In genomic region chr22:19805821-19806212, GRCh38 we compare ENCODE assay signal across 24 cellular contexts. TPM values are rescaled to one million over a fixed set of nuclear protein-coding genes. Genes with fewer than 3 reads are reported as not detected.
DNase-seq lines count a peak whose midpoint lies in the region; ATAC-seq, FAIRE-seq and TF ChIP-seq lines count a peak whose summit lies in the region.
"Had no signal": no experiment of that assay in that cellular context is flagged by ENCODE, and none has a peak within 500 bp of the region (broad histone marks: within the 10 kb centered on the region; RNA-seq: fewer than 3 reads in every experiment).

No MANE protein-coding gene starts in this region.

- DNase-seq in activated naive CD4-positive, alpha-beta T cell treated with anti-CD3 and anti-CD28 coated beads, Interleukin-2, amount 50 U/mL, for 16 hours = peak; percentile 3
- DNase-seq in activated naive CD4-positive, alpha-beta T cell treated with anti-CD3 and anti-CD28 coated beads for 36 hours = no peak
- DNase-seq in RWPE1 (ENCODE audit: low spot score) (peak; percentile 45), kidney (peak; percentile 67), urothelium cell line (ENCODE audit: low spot score) (peak; percentile 46), brain microvascular endothelial cell (no peak)
- DNase-seq: activated CD4-positive, CD25-positive, alpha-beta regulatory T cell treated with anti-CD3 and anti-CD28 coated beads, Interleukin-2, amount 50 U/mL, for 72 hours; activated T-cell treated with anti-CD3 and anti-CD28 coated beads for 4 hours; cerebellar nuclear complex; Kasumi-1; NCI-H1694 treated with DMSO at 0.1 percent for 48 hours; NCI-H510A treated with DMSO at 0.1 percent for 48 hours; stimulated activated CD4-positive, alpha-beta T cell treated with anti-CD3 and anti-CD28 coated beads, Interleukin-4, amount 100 ng/mL, for 4 hours had no signal

- no peaks in the 10 kb centered on the region for H3K27me3 Mint-ChIP-seq in activated naive CD4-positive, alpha-beta T cell treated with anti-CD3 and anti-CD28 coated beads for 36 hours (ENCODE audit: low read depth)
- H3K27me3 Mint-ChIP-seq: natural killer cell treated with Interleukin-12 subunit alpha and Interleukin-12 subunit beta and Interleukin-15 and Interleukin-18, amount 100 ng/mL, for 72 hours had no signal

- CTCF ChIA-PET in activated naive CD4-positive, alpha-beta T cell treated with anti-CD3 and anti-CD28 coated beads for 36 hours (lab: Charles Lee) = no interaction called here
- CTCF ChIA-PET in RWPE1 (lab: Yijun Ruan, JAX) = interaction anchor here (0.6 kb wide), 2 partner anchors 108 to 758 kb away, joined by 3 to 4 read pairs; no protein-coding TSS in a partner anchor

- H3K4me3 ChIP-seq in kidney (ENCODE audit: low read length in 2 of 2) = no peak overlapping the region
- H3K4me3 ChIP-seq in brain microvascular endothelial cell (ENCODE audit: low read depth, low read length) = no peak overlapping the region
- H3K4me3 ChIP-seq: heart left ventricle, lung, sigmoid colon, upper lobe of left lung had no signal

- no peaks in the 10 kb centered on the region for H3K4me1 ChIP-seq in kidney (ENCODE audit: control insufficient read depth in 1 of 2, insufficient read depth in 1 of 2, low read depth in 1 of 2, low read length in 2 of 2)
- H3K4me1 ChIP-seq: sigmoid colon had no signal

- no peaks in the 10 kb centered on the region for H3K9me3 Mint-ChIP-seq in activated naive CD4-positive, alpha-beta T cell treated with anti-CD3 and anti-CD28 coated beads for 36 hours
- H3K9me3 Mint-ChIP-seq: natural killer cell treated with Interleukin-12 subunit alpha and Interleukin-12 subunit beta and Interleukin-15 and Interleukin-18, amount 100 ng/mL, for 72 hours had no signal

- FAIRE-seq in kidney (lab: Jason Lieb, UNC) (no peak), urothelium cell line (lab: Jason Lieb, UNC) (peak; percentile 96)
- FAIRE-seq: H1 had no signal

- peaks cover 4% of the 10 kb centered on the region for H3K4me1 Mint-ChIP-seq in activated naive CD4-positive, alpha-beta T cell treated with anti-CD3 and anti-CD28 coated beads for 36 hours (ENCODE audit: low read depth)

- H3K27ac ChIP-seq in RWPE1 (peak overlapping the region; percentile 100), kidney (ENCODE audit: low read depth in 2 of 2, low read length in 2 of 2) (no peak overlapping the region), brain microvascular endothelial cell (no peak overlapping the region)
- H3K27ac ChIP-seq: heart left ventricle, sigmoid colon, upper lobe of left lung had no signal

- POLR2A ChIA-PET in RWPE1 (lab: Yijun Ruan, JAX; ENCODE audit: low non-redundant PET) = no interaction called here

- intact Hi-C loops in activated naive CD4-positive, alpha-beta T cell treated with anti-CD3 and anti-CD28 coated beads for 36 hours (cut with micrococcal nuclease) = no loop called here
- intact Hi-C loops in kidney (cut with DNase I) = no loop called here

- H3K9ac ChIP-seq in kidney (ENCODE audit: low read length in 2 of 2) = no peak overlapping the region

- no peaks in the 10 kb centered on the region for H3K9me3 ChIP-seq in kidney (ENCODE audit: control insufficient read depth in 1 of 2, low read length in 2 of 2)
- H3K9me3 ChIP-seq: heart left ventricle, sigmoid colon, upper lobe of left lung had no signal

- no peak for TF ChIP-seq CTCF in RWPE1 (conservative IDR thresholded peaks at IDR 0.05; ENCODE audit: low read depth)
- TF ChIP-seq CTCF in kidney (IDR thresholded peaks at IDR 0.05; ENCODE audit: borderline replicate concordance, extremely low read depth, insufficient read depth) = no peak
- TF ChIP-seq CTCF in brain microvascular endothelial cell (IDR thresholded peaks at IDR 0.05; ENCODE audit: low read depth, low read length, missing control alignments) = no peak

- H3K27ac Mint-ChIP-seq in activated naive CD4-positive, alpha-beta T cell treated with anti-CD3 and anti-CD28 coated beads for 36 hours = no peak overlapping the region
- H3K27ac Mint-ChIP-seq: natural killer cell treated with Interleukin-12 subunit alpha and Interleukin-12 subunit beta and Interleukin-15 and Interleukin-18, amount 100 ng/mL, for 72 hours had no signal

- ATAC-seq in GM21515 (IDR thresholded peaks at IDR 0.05; ENCODE audit: unreplicated experiment) (no peak), GM21825 (IDR thresholded peaks at IDR 0.05; ENCODE audit: unreplicated experiment) (no peak)
- ATAC-seq: heart left ventricle; natural killer cell treated with Interleukin-12 subunit alpha and Interleukin-12 subunit beta and Interleukin-15 and Interleukin-18, amount 100 ng/mL, for 72 hours had no signal

- in situ Hi-C loops in brain microvascular endothelial cell (cut with HindIII; ENCODE audit: low pct_ligation_motif_present, low sequenced_read_pairs) = no loop called here

- H3K36me3 Mint-ChIP-seq in activated naive CD4-positive, alpha-beta T cell treated with anti-CD3 and anti-CD28 coated beads for 36 hours (ENCODE audit: low read depth) = peaks cover 2% of the 10 kb centered on the region
- H3K36me3 Mint-ChIP-seq: natural killer cell treated with Interleukin-12 subunit alpha and Interleukin-12 subunit beta and Interleukin-15 and Interleukin-18, amount 100 ng/mL, for 72 hours had no signal

- no peaks in the 10 kb centered on the region for H3K36me3 ChIP-seq in kidney (ENCODE audit: control insufficient read depth in 1 of 2, insufficient read depth in 2 of 2, low read length in 2 of 2)
- no peaks in the 10 kb centered on the region for H3K36me3 ChIP-seq in brain microvascular endothelial cell (replicated peaks)
- H3K36me3 ChIP-seq: heart left ventricle had no signal

- no peak overlapping the region for H3K4me3 Mint-ChIP-seq in activated naive CD4-positive, alpha-beta T cell treated with anti-CD3 and anti-CD28 coated beads for 36 hours
- H3K4me3 Mint-ChIP-seq: natural killer cell treated with Interleukin-12 subunit alpha and Interleukin-12 subunit beta and Interleukin-15 and Interleukin-18, amount 100 ng/mL, for 72 hours had no signal

- no peaks in the 10 kb centered on the region for H3K27me3 ChIP-seq in brain microvascular endothelial cell (replicated peaks)
- H3K27me3 ChIP-seq: heart left ventricle, sigmoid colon, upper lobe of left lung had no signal

RNA-seq across cellular contexts. Expression of gene TBX1, which starts 45.2 kb away (rescaled TPM):
- not detected for total RNA-seq in activated naive CD4-positive, alpha-beta T cell treated with anti-CD3 and anti-CD28 coated beads for 36 hours
- 5.5 TPM for total RNA-seq in kidney
- polyA plus RNA-seq in kidney (ENCODE audit: insufficient read depth, low read depth, low replicate concordance) = 0.45 TPM
- total RNA-seq: epithelial cell of proximal tubule; T-helper 1 cell treated with Interleukin-12 subunit alpha and Interleukin-12 subunit beta and Interleukin-4 antibody, amounts not matched to agents 30 ng/mL and 1 ng/mL, for 36 hours had no signal
- polyA plus RNA-seq: AG04450, H1 had no signal

RNA-seq across cellular contexts. Expression of gene GNB1L, which starts 48.9 kb away (rescaled TPM):
- total RNA-seq in activated naive CD4-positive, alpha-beta T cell treated with anti-CD3 and anti-CD28 coated beads for 36 hours = 1 to 10 TPM; 8.8 to 9.8 TPM
- 4.4 TPM for total RNA-seq in kidney
- polyA plus RNA-seq in kidney (ENCODE audit: insufficient read depth, low read depth, low replicate concordance) = 4.0 TPM

RNA-seq across cellular contexts. Expression of gene RTL10, which starts 48.9 kb away (rescaled TPM):
- total RNA-seq in activated naive CD4-positive, alpha-beta T cell treated with anti-CD3 and anti-CD28 coated beads for 36 hours = 10 to 100 TPM; 10.9 to 11.9 TPM
- 16.7 TPM for total RNA-seq in kidney
- 8.8 TPM for polyA plus RNA-seq in kidney (ENCODE audit: insufficient read depth, low read depth, low replicate concordance)

Comparison
In these comparisons a context has a peak if more than half of its experiments do, and no peak if none do; other contexts are left out.
1. DNase-seq: peak in activated naive CD4-positive, alpha-beta T cell treated with anti-CD3 and anti-CD28 coated beads, Interleukin-2, amount 50 U/mL, for 16 hours (single experiment), RWPE1 (single experiment), kidney (single experiment) and urothelium cell line (single experiment); none in activated naive CD4-positive, alpha-beta T cell treated with anti-CD3 and anti-CD28 coated beads for 36 hours (single experiment) and brain microvascular endothelial cell (single experiment).